ENCODE assay signal across 20 cellular contexts in genomic region chr1:55170426-55170825, GRCh38. TPM values are rescaled to one million over a fixed set of nuclear protein-coding genes. Genes with fewer than 3 reads are reported as not detected.
DNase-seq lines count a peak whose midpoint lies in the region; ATAC-seq and TF ChIP-seq lines count a peak whose summit lies in the region.
"Had no signal": no experiment of that assay in that cellular context is flagged by ENCODE, and none has a peak within 500 bp of the region (broad histone marks: within the 10 kb centered on the region; RNA-seq: fewer than 3 reads in every experiment).

No MANE protein-coding gene starts in this region.

- no peak overlapping the region for H3K27ac ChIP-seq in CD4-positive, alpha-beta T cell (ENCODE audit: low read depth, low read length)

- in situ Hi-C loops in GM13976 (cut with MboI; ENCODE audit: low sequenced_read_pairs, unreplicated experiment): no loop called here

- DNase-seq in activated CD8-positive, alpha-beta T cell treated with anti-CD3 and anti-CD28 coated beads for 36 hours: no peak
- DNase-seq in activated CD8-positive, alpha-beta T cell treated with anti-CD3 and anti-CD28 coated beads, Interleukin-2, amount 10 ng/mL, durations not matched to agents 7 days and 5 days: no peak
- no peak for DNase-seq in CD4-positive, alpha-beta T cell
- DNase-seq in activated naive CD8-positive, alpha-beta T cell treated with anti-CD3 and anti-CD28 coated beads for 36 hours: no peak
- DNase-seq in naive thymus-derived CD8-positive, alpha-beta T cell: no peak
- no peak for DNase-seq in stimulated activated CD4-positive, alpha-beta T cell treated with anti-CD3 and anti-CD28 coated beads, Interleukin-4, amount 100 ng/mL, for 24 hours
- no peak for DNase-seq in GM13976 (ENCODE audit: low spot score)
- DNase-seq in stimulated activated CD4-positive, alpha-beta T cell treated with anti-CD3 and anti-CD28 coated beads, Interleukin-2, amount 100 ng/mL, for 48 hours: no peak
- DNase-seq: BE2C; CD4-positive, CD25-positive, alpha-beta regulatory T cell; DMS153; GDM1; H9; KG1; MV-4-11; NCI-H1694 treated with DMSO at 0.1 percent for 48 hours; NCI-H345; NCI-H524 treated with DMSO at 0.1 percent for 48 hours; PC-3; RPMI8226 had no signal

- H3K27me3 Mint-ChIP-seq in activated CD8-positive, alpha-beta T cell treated with anti-CD3 and anti-CD28 coated beads for 36 hours: no peaks in the 10 kb centered on the region
- no peaks in the 10 kb centered on the region for H3K27me3 Mint-ChIP-seq in activated CD8-positive, alpha-beta T cell treated with anti-CD3 and anti-CD28 coated beads, Interleukin-2, amount 10 ng/mL, durations not matched to agents 7 days and 5 days (ENCODE audit: low read depth)
- H3K27me3 Mint-ChIP-seq in CD4-positive, alpha-beta T cell: no peaks in the 10 kb centered on the region
- H3K27me3 Mint-ChIP-seq in activated naive CD8-positive, alpha-beta T cell treated with anti-CD3 and anti-CD28 coated beads for 36 hours: no peaks in the 10 kb centered on the region
- no peaks in the 10 kb centered on the region for H3K27me3 Mint-ChIP-seq in naive thymus-derived CD8-positive, alpha-beta T cell
- H3K27me3 Mint-ChIP-seq: CD4-positive, CD25-positive, alpha-beta regulatory T cell had no signal

- H3K36me3 Mint-ChIP-seq in activated CD8-positive, alpha-beta T cell treated with anti-CD3 and anti-CD28 coated beads for 36 hours (ENCODE audit: low read depth): peaks cover 37% of the 10 kb centered on the region
- peaks cover 40% of the 10 kb centered on the region for H3K36me3 Mint-ChIP-seq in activated CD8-positive, alpha-beta T cell treated with anti-CD3 and anti-CD28 coated beads, Interleukin-2, amount 10 ng/mL, durations not matched to agents 7 days and 5 days (ENCODE audit: low read depth)
- H3K36me3 Mint-ChIP-seq in CD4-positive, alpha-beta T cell (ENCODE audit: low read depth): peaks cover 79% of the 10 kb centered on the region
- H3K36me3 Mint-ChIP-seq in activated naive CD8-positive, alpha-beta T cell treated with anti-CD3 and anti-CD28 coated beads for 36 hours: peaks cover 40% of the 10 kb centered on the region
- H3K36me3 Mint-ChIP-seq in naive thymus-derived CD8-positive, alpha-beta T cell: peaks cover 0 to 80% (median 16%) of the 10 kb centered on the region in 3 donors

- H3K27me3 ChIP-seq in CD4-positive, alpha-beta T cell (ENCODE audit: control insufficient read depth, insufficient read depth, low read length): no peaks in the 10 kb centered on the region
- H3K27me3 ChIP-seq: BE2C had no signal

- ATAC-seq in activated CD8-positive, alpha-beta T cell treated with anti-CD3 and anti-CD28 coated beads for 36 hours: no peak
- no peak for ATAC-seq in activated CD8-positive, alpha-beta T cell treated with anti-CD3 and anti-CD28 coated beads, Interleukin-2, amount 10 ng/mL, durations not matched to agents 7 days and 5 days
- ATAC-seq in CD4-positive, alpha-beta T cell (ENCODE audit: poor library complexity): no peak
- no peak for ATAC-seq in naive thymus-derived CD8-positive, alpha-beta T cell
- ATAC-seq: PC-3 had no signal

- CTCF ChIA-PET in activated CD8-positive, alpha-beta T cell treated with anti-CD3 and anti-CD28 coated beads for 36 hours (lab: Charles Lee): no interaction called here
- CTCF ChIA-PET in activated CD8-positive, alpha-beta T cell treated with anti-CD3 and anti-CD28 coated beads, Interleukin-2, amount 10 ng/mL, durations not matched to agents 7 days and 5 days (lab: Charles Lee): no interaction called here
- CTCF ChIA-PET in CD4-positive, alpha-beta T cell (lab: Charles Lee): no interaction called here

- peaks cover 44% of the 10 kb centered on the region for H3K4me1 Mint-ChIP-seq in activated CD8-positive, alpha-beta T cell treated with anti-CD3 and anti-CD28 coated beads for 36 hours (ENCODE audit: low read depth)
- peaks cover 4% of the 10 kb centered on the region for H3K4me1 Mint-ChIP-seq in activated CD8-positive, alpha-beta T cell treated with anti-CD3 and anti-CD28 coated beads, Interleukin-2, amount 10 ng/mL, durations not matched to agents 7 days and 5 days (ENCODE audit: low read depth)
- H3K4me1 Mint-ChIP-seq in CD4-positive, alpha-beta T cell (ENCODE audit: low read depth): peaks cover 8% of the 10 kb centered on the region
- H3K4me1 Mint-ChIP-seq in activated naive CD8-positive, alpha-beta T cell treated with anti-CD3 and anti-CD28 coated beads for 36 hours: peaks cover 38% of the 10 kb centered on the region
- H3K4me1 Mint-ChIP-seq in naive thymus-derived CD8-positive, alpha-beta T cell: peaks cover 1 to 30% (median 21%) of the 10 kb centered on the region in 4 donors

- TF ChIP-seq CTCF in activated CD8-positive, alpha-beta T cell treated with anti-CD3 and anti-CD28 coated beads for 36 hours (IDR thresholded peaks at IDR 0.05): no peak
- no peak for TF ChIP-seq CTCF in CD4-positive, alpha-beta T cell (IDR thresholded peaks at IDR 0.05)
- TF ChIP-seq CTCF in GM13976 (IDR thresholded peaks at IDR 0.05; ENCODE audit: borderline replicate concordance, control extremely low read depth, extremely low read depth, insufficient read depth, missing control alignments): no peak

- POLR2A ChIA-PET in activated CD8-positive, alpha-beta T cell treated with anti-CD3 and anti-CD28 coated beads for 36 hours (lab: Charles Lee): no interaction called here
- POLR2A ChIA-PET in activated CD8-positive, alpha-beta T cell treated with anti-CD3 and anti-CD28 coated beads, Interleukin-2, amount 10 ng/mL, durations not matched to agents 7 days and 5 days (lab: Charles Lee): no interaction called here
- POLR2A ChIA-PET in CD4-positive, alpha-beta T cell (lab: Charles Lee): no interaction called here
- POLR2A ChIA-PET in naive thymus-derived CD8-positive, alpha-beta T cell (lab: Charles Lee): interaction anchor here (0.5 kb wide), 1 partner anchor 74 kb away, joined by 3 read pairs; no protein-coding TSS in a partner anchor

- intact Hi-C loops in activated CD8-positive, alpha-beta T cell treated with anti-CD3 and anti-CD28 coated beads for 36 hours (cut with micrococcal nuclease): no loop called here
- intact Hi-C loops in CD4-positive, alpha-beta T cell (cut with DNase I, micrococcal nuclease): no loop called here

- peak overlapping the region; percentile 39 for H3K27ac Mint-ChIP-seq in activated CD8-positive, alpha-beta T cell treated with anti-CD3 and anti-CD28 coated beads for 36 hours
- no peak overlapping the region for H3K27ac Mint-ChIP-seq in activated CD8-positive, alpha-beta T cell treated with anti-CD3 and anti-CD28 coated beads, Interleukin-2, amount 10 ng/mL, durations not matched to agents 7 days and 5 days
- peak overlapping the region; percentile 67 for H3K27ac Mint-ChIP-seq in CD4-positive, alpha-beta T cell
- peak overlapping the region; percentile 70 for H3K27ac Mint-ChIP-seq in activated naive CD8-positive, alpha-beta T cell treated with anti-CD3 and anti-CD28 coated beads for 36 hours
- H3K27ac Mint-ChIP-seq in naive thymus-derived CD8-positive, alpha-beta T cell: peak overlapping the region in 7 of 10 donors; percentile 1 to 57 (median 38)

- no peaks in the 10 kb centered on the region for H3K9me3 ChIP-seq in CD4-positive, alpha-beta T cell (ENCODE audit: control insufficient read depth, low read length)
- H3K9me3 ChIP-seq: BE2C had no signal

- H3K4me3 Mint-ChIP-seq in activated CD8-positive, alpha-beta T cell treated with anti-CD3 and anti-CD28 coated beads for 36 hours: no peak overlapping the region
- no peak overlapping the region for H3K4me3 Mint-ChIP-seq in activated CD8-positive, alpha-beta T cell treated with anti-CD3 and anti-CD28 coated beads, Interleukin-2, amount 10 ng/mL, durations not matched to agents 7 days and 5 days
- no peak overlapping the region for H3K4me3 Mint-ChIP-seq in CD4-positive, alpha-beta T cell
- H3K4me3 Mint-ChIP-seq in activated naive CD8-positive, alpha-beta T cell treated with anti-CD3 and anti-CD28 coated beads for 36 hours: no peak overlapping the region
- H3K4me3 Mint-ChIP-seq in naive thymus-derived CD8-positive, alpha-beta T cell: no peak overlapping the region
- H3K4me3 Mint-ChIP-seq: CD4-positive, CD25-positive, alpha-beta regulatory T cell; H9 had no signal

- H3K9me3 Mint-ChIP-seq in activated CD8-positive, alpha-beta T cell treated with anti-CD3 and anti-CD28 coated beads for 36 hours: no peaks in the 10 kb centered on the region
- H3K9me3 Mint-ChIP-seq in activated CD8-positive, alpha-beta T cell treated with anti-CD3 and anti-CD28 coated beads, Interleukin-2, amount 10 ng/mL, durations not matched to agents 7 days and 5 days (ENCODE audit: insufficient read depth): no peaks in the 10 kb centered on the region
- H3K9me3 Mint-ChIP-seq in CD4-positive, alpha-beta T cell: no peaks in the 10 kb centered on the region
- no peaks in the 10 kb centered on the region for H3K9me3 Mint-ChIP-seq in activated naive CD8-positive, alpha-beta T cell treated with anti-CD3 and anti-CD28 coated beads for 36 hours
- H3K9me3 Mint-ChIP-seq in naive thymus-derived CD8-positive, alpha-beta T cell: no peaks in the 10 kb centered on the region
- H3K9me3 Mint-ChIP-seq: CD4-positive, CD25-positive, alpha-beta regulatory T cell; H9 had no signal

RNA-seq across cellular contexts. Expression of gene USP24, which starts 44.7 kb away (rescaled TPM):
- total RNA-seq in activated CD8-positive, alpha-beta T cell treated with anti-CD3 and anti-CD28 coated beads for 36 hours: 10 to 100 TPM; 39.4 to 47.0 TPM
- 10 to 100 TPM; 36.7 to 44.1 TPM for total RNA-seq in activated CD8-positive, alpha-beta T cell treated with anti-CD3 and anti-CD28 coated beads, Interleukin-2, amount 10 ng/mL, durations not matched to agents 7 days and 5 days
- 10 to 100 TPM; 68.6 to 76.3 TPM for total RNA-seq in CD4-positive, alpha-beta T cell
- total RNA-seq in activated naive CD8-positive, alpha-beta T cell treated with anti-CD3 and anti-CD28 coated beads for 36 hours: 10 to 100 TPM; 44.4 to 51.2 TPM
- 10 to 100 TPM; 78.8 to 81.1 TPM for total RNA-seq in naive thymus-derived CD8-positive, alpha-beta T cell
- polyA plus RNA-seq in naive thymus-derived CD8-positive, alpha-beta T cell: 1 to 10 TPM; 5.5 to 8.4 (median 6.0) TPM
